28 cellular contexts compared by ENCODE assay signal in genomic region chr1:40907899-40908298, GRCh38.
"Had no signal": no experiment of that assay in that cellular context is flagged by ENCODE, and none has a peak within 500 bp of the region (broad histone marks: within the 10 kb centered on the region; RNA-seq: fewer than 3 reads in every experiment).

No MANE protein-coding gene starts in this region.

- H3K27me3 ChIP-seq: ascending aorta, breast epithelium, cardiac muscle cell had no signal

- ATAC-seq: activated CD4-positive, CD25-positive, alpha-beta regulatory T cell treated with anti-CD3 and anti-CD28 coated beads, Interleukin-2, amount 50 U/mL, for 24 hours; activated CD8-positive, alpha-beta T cell treated with anti-CD3 and anti-CD28 coated beads for 36 hours; activated naive CD4-positive, alpha-beta T cell treated with anti-CD3 and anti-CD28 coated beads, Interleukin-2, amount 50 U/mL, for 72 hours; activated T-cell treated with anti-CD3 and anti-CD28 coated beads, Interleukin-2, amount 50 U/mL, for 4 hours; activated T-helper 17 cell treated with anti-CD3 and anti-CD28 coated beads, Interleukin-2, amount 50 U/mL, for 72 hours; T-helper 17 cell had no signal

- DNase-seq: activated B cell treated with CpG ODN at 0.5 μM for 24 hours; activated CD4-positive, alpha-beta T cell treated with anti-CD3 and anti-CD28 coated beads for 48 hours; activated CD4-positive, alpha-beta T cell treated with anti-CD3 and anti-CD28 coated beads, Interleukin-2, amount 50 U/mL, for 1 hour; activated CD4-positive, alpha-beta T cell treated with anti-CD3 and anti-CD28 coated beads, Interleukin-2, amount 50 U/mL, for 48 hours; activated CD8-positive, alpha-beta memory T cell treated with anti-CD3 and anti-CD28 coated beads for 24 hours; activated CD8-positive, alpha-beta T cell treated with anti-CD3 and anti-CD28 coated beads for 36 hours; activated gamma-delta T cell; activated naive CD4-positive, alpha-beta T cell; activated naive CD4-positive, alpha-beta T cell treated with anti-CD3 and anti-CD28 coated beads, Interleukin-2, amount 10 ng/mL, durations not matched to agents 7 days and 5 days; activated naive CD8-positive, alpha-beta T cell treated with anti-CD3 and anti-CD28 coated beads, Interleukin-2, amount 10 ng/mL, durations not matched to agents 7 days and 5 days; activated T-cell treated with anti-CD3 and anti-CD28 coated beads, Interleukin-2, amount 50 U/mL, for 4 hours; cortex of kidney; effector CD8-positive, alpha-beta T cell; foreskin fibroblast; head of caudate nucleus; hippocampal formation; T-helper 17 cell; T1000; WERI-Rb-1 had no signal

- H3K36me3 Mint-ChIP-seq: activated naive CD4-positive, alpha-beta T cell treated with anti-CD3 and anti-CD28 coated beads, Interleukin-2, amount 10 ng/mL, durations not matched to agents 7 days and 5 days; activated naive CD4-positive, alpha-beta T cell treated with anti-CD3 and anti-CD28 coated beads, Interleukin-2, amount 50 U/mL, for 72 hours; activated naive CD8-positive, alpha-beta T cell treated with anti-CD3 and anti-CD28 coated beads, Interleukin-2, amount 10 ng/mL, durations not matched to agents 7 days and 5 days; brain had no signal

- H3K9me3 Mint-ChIP-seq: activated B cell treated with CpG ODN at 0.5 μM for 24 hours; activated CD8-positive, alpha-beta T cell treated with anti-CD3 and anti-CD28 coated beads for 36 hours; activated naive CD4-positive, alpha-beta T cell treated with anti-CD3 and anti-CD28 coated beads, Interleukin-2, amount 10 ng/mL, durations not matched to agents 7 days and 5 days; activated naive CD4-positive, alpha-beta T cell treated with anti-CD3 and anti-CD28 coated beads, Interleukin-2, amount 50 U/mL, for 72 hours; activated naive CD8-positive, alpha-beta T cell treated with anti-CD3 and anti-CD28 coated beads, Interleukin-2, amount 10 ng/mL, durations not matched to agents 7 days and 5 days; activated T-cell treated with anti-CD3 and anti-CD28 coated beads, Interleukin-2, amount 50 U/mL, for 4 hours; activated T-helper 17 cell treated with anti-CD3 and anti-CD28 coated beads, Interleukin-2, amount 50 U/mL, for 72 hours; central memory CD8-positive, alpha-beta T cell; T-helper 2 cell treated with Interferon-gamma antibody and Interleukin-4, amounts not matched to agents 5 μg/mL and 100 μg/mL, for 36 hours had no signal

- H3K4me1 Mint-ChIP-seq: activated B cell treated with CpG ODN at 0.5 μM for 24 hours; activated naive CD4-positive, alpha-beta T cell treated with anti-CD3 and anti-CD28 coated beads, Interleukin-2, amount 10 ng/mL, durations not matched to agents 7 days and 5 days; activated naive CD8-positive, alpha-beta T cell treated with anti-CD3 and anti-CD28 coated beads, Interleukin-2, amount 10 ng/mL, durations not matched to agents 7 days and 5 days; activated T-helper 17 cell treated with anti-CD3 and anti-CD28 coated beads, Interleukin-2, amount 50 U/mL, for 72 hours; central memory CD8-positive, alpha-beta T cell; T-helper 17 cell had no signal

- H3K36me3 ChIP-seq: ascending aorta, breast epithelium, cardiac muscle cell, WERI-Rb-1 had no signal

- H3K27me3 Mint-ChIP-seq: activated B cell treated with CpG ODN at 0.5 μM for 24 hours; activated CD8-positive, alpha-beta T cell treated with anti-CD3 and anti-CD28 coated beads for 36 hours; activated T-helper 17 cell treated with anti-CD3 and anti-CD28 coated beads, Interleukin-2, amount 50 U/mL, for 72 hours; central memory CD8-positive, alpha-beta T cell; T-helper 17 cell had no signal

- H3K4me3 ChIP-seq: ascending aorta, breast epithelium, cardiac muscle cell had no signal

- H3K4me3 Mint-ChIP-seq: activated B cell treated with CpG ODN at 0.5 μM for 24 hours; activated CD8-positive, alpha-beta T cell treated with anti-CD3 and anti-CD28 coated beads for 36 hours; activated naive CD4-positive, alpha-beta T cell treated with anti-CD3 and anti-CD28 coated beads, Interleukin-2, amount 10 ng/mL, durations not matched to agents 7 days and 5 days; activated naive CD8-positive, alpha-beta T cell treated with anti-CD3 and anti-CD28 coated beads, Interleukin-2, amount 10 ng/mL, durations not matched to agents 7 days and 5 days; activated T-cell treated with anti-CD3 and anti-CD28 coated beads, Interleukin-2, amount 50 U/mL, for 4 hours; activated T-helper 17 cell treated with anti-CD3 and anti-CD28 coated beads, Interleukin-2, amount 50 U/mL, for 72 hours; brain; central memory CD8-positive, alpha-beta T cell; T-helper 17 cell; T-helper 2 cell treated with Interferon-gamma antibody and Interleukin-4, amounts not matched to agents 5 μg/mL and 100 μg/mL, for 36 hours had no signal

- H3K27ac Mint-ChIP-seq: activated B cell treated with CpG ODN at 0.5 μM for 24 hours; activated CD8-positive, alpha-beta T cell treated with anti-CD3 and anti-CD28 coated beads for 36 hours; activated naive CD4-positive, alpha-beta T cell treated with anti-CD3 and anti-CD28 coated beads, Interleukin-2, amount 10 ng/mL, durations not matched to agents 7 days and 5 days; activated naive CD8-positive, alpha-beta T cell treated with anti-CD3 and anti-CD28 coated beads, Interleukin-2, amount 10 ng/mL, durations not matched to agents 7 days and 5 days; activated T-helper 17 cell treated with anti-CD3 and anti-CD28 coated beads, Interleukin-2, amount 50 U/mL, for 72 hours; T-helper 17 cell; T-helper 2 cell treated with Interferon-gamma antibody and Interleukin-4, amounts not matched to agents 5 μg/mL and 100 μg/mL, for 36 hours had no signal

- H3K9me3 ChIP-seq: ascending aorta, breast epithelium had no signal

- H3K27ac ChIP-seq: ascending aorta, cardiac muscle cell, WERI-Rb-1 had no signal
